In the genomic region with DNA sequence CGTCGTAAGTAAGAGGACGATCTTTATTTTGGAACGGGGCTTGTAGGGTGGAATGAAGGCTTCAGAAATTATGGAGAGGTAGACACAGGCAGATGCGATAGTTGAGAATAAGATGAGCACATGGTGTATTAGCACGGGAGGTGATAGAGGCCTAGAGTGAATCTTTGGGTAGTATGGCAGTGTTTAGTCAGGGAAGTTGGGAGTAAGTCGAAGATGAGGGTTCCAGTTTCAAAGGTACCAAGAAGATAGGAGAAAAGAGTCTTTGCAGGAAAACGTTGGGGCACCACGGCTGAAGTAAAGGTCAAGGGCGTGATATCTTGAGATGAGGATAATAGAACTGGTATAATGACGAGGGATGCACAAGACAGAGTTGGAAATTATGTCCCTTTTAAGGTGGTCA, we compare ENCODE assay signal across 8 cellular contexts. TPM values are rescaled to one million over a fixed set of nuclear protein-coding genes. Genes with fewer than 3 reads are reported as not detected.
DNase-seq lines count a peak whose midpoint lies in the region; ATAC-seq and TF ChIP-seq lines count a peak whose summit lies in the region.

No MANE protein-coding gene starts in this region.

- peak overlapping the region; percentile 68 for H3K9ac ChIP-seq in neural progenitor cell

- H3K36me3 Mint-ChIP-seq in Calu3 (ENCODE audit: insufficient read depth, unreplicated experiment) (peaks cover 27% of the 10 kb centered on the region), neural progenitor cell (peaks cover 9% of the 10 kb centered on the region)

- H3K4me2 ChIP-seq in neural progenitor cell, result peak overlapping the region; percentile 87

- ATAC-seq in GM21717 (IDR thresholded peaks at IDR 0.05; ENCODE audit: unreplicated experiment), result no peak
- ATAC-seq in HG02852 (IDR thresholded peaks at IDR 0.05; ENCODE audit: unreplicated experiment), result no peak
- ATAC-seq in HG02970 (IDR thresholded peaks at IDR 0.05; ENCODE audit: low FRiP score, unreplicated experiment), result no peak

- TF ChIP-seq CTCF in Calu3 (IDR thresholded peaks at IDR 0.05; ENCODE audit: unreplicated experiment) (no peak), NB4 (IDR thresholded peaks at IDR 0.05; ENCODE audit: low read depth, low read length) (no peak), neural progenitor cell (IDR thresholded peaks at IDR 0.05) (no peak)

- H4K20me1 ChIP-seq in neural progenitor cell (ENCODE audit: low read depth), result peaks cover 12% of the 10 kb centered on the region

- no peaks in the 10 kb centered on the region for H3K9me3 ChIP-seq in effector memory CD4-positive, alpha-beta T cell (ENCODE audit: control insufficient read depth, low read length)
- H3K9me3 ChIP-seq in neural progenitor cell (ENCODE audit: low read depth), result no peaks in the 10 kb centered on the region

- peak overlapping the region; percentile 93 for H3K4me3 ChIP-seq in NB4 (ENCODE audit: low read depth, low read length)
- peak overlapping the region; percentile 84 for H3K4me3 ChIP-seq in effector memory CD4-positive, alpha-beta T cell (ENCODE audit: insufficient read depth, low read depth, low read length, poor library complexity, severe bottlenecking)
- H3K4me3 ChIP-seq in neural progenitor cell, result peak overlapping the region; percentile 75

- H3K4me1 Mint-ChIP-seq in Calu3 (ENCODE audit: low read depth, unreplicated experiment) (peaks cover 20% of the 10 kb centered on the region), neural progenitor cell (peaks cover 11% of the 10 kb centered on the region)

- H3F3A ChIP-seq in neural progenitor cell (ENCODE audit: low read depth), result no peaks in the 10 kb centered on the region

- H3K27me3 Mint-ChIP-seq in Calu3 (ENCODE audit: unreplicated experiment) (no peaks in the 10 kb centered on the region), neural progenitor cell (ENCODE audit: insufficient read depth, low read depth) (no peaks in the 10 kb centered on the region)

- H3K9me3 Mint-ChIP-seq in Calu3 (ENCODE audit: low read depth, unreplicated experiment) (no peaks in the 10 kb centered on the region), neural progenitor cell (peaks cover 2% of the 10 kb centered on the region)

- peak overlapping the region; percentile 77 for H3K27ac ChIP-seq in effector memory CD4-positive, alpha-beta T cell (ENCODE audit: insufficient read depth, low read length, poor library complexity, severe bottlenecking)
- H3K27ac ChIP-seq in neural progenitor cell, result no peak overlapping the region

- no TSS peak for BruUV-seq in Calu3 (replicated peaks; lab: Mats Ljungman, UMichigan)

- no peak overlapping the region for H2AFZ ChIP-seq in neural progenitor cell (replicated peaks)

- H3K27ac Mint-ChIP-seq in Calu3 (ENCODE audit: unreplicated experiment) (peak overlapping the region; percentile 96), neural progenitor cell (no peak overlapping the region)

- no peak for TF ChIP-seq POLR2A in NB4 (IDR thresholded peaks at IDR 0.05; ENCODE audit: extremely low read depth, insufficient read length)

- H3K4me3 Mint-ChIP-seq in Calu3 (ENCODE audit: low read depth, unreplicated experiment), result peak overlapping the region; percentile 97
- peak overlapping the region; percentile 99 for H3K4me3 Mint-ChIP-seq in neural progenitor cell

- CTCF ChIA-PET in Calu3 (lab: Charles Lee), result interaction anchor here (0.7 kb wide), 1 partner anchor 16 kb away, joined by 5 read pairs; no protein-coding TSS in a partner anchor

- intact Hi-C loops in Calu3 (cut with micrococcal nuclease; ENCODE audit: unreplicated experiment), result no loop called here

- H3K4me1 ChIP-seq in effector memory CD4-positive, alpha-beta T cell (ENCODE audit: control insufficient read depth, insufficient read depth, low read length, poor library complexity, severe bottlenecking), result peaks cover 21% of the 10 kb centered on the region
- peaks cover 5% of the 10 kb centered on the region for H3K4me1 ChIP-seq in neural progenitor cell

- peaks cover 52% of the 10 kb centered on the region for H3K79me2 ChIP-seq in neural progenitor cell (ENCODE audit: low read depth)

- H3K36me3 ChIP-seq in effector memory CD4-positive, alpha-beta T cell (ENCODE audit: control insufficient read depth, insufficient read depth, low read length), result peaks cover 8% of the 10 kb centered on the region
- H3K36me3 ChIP-seq in neural progenitor cell, result peaks cover 6% of the 10 kb centered on the region

- no peaks in the 10 kb centered on the region for H3K27me3 ChIP-seq in effector memory CD4-positive, alpha-beta T cell (replicated peaks; ENCODE audit: control insufficient read depth, insufficient read depth, low read length, poor library complexity, severe bottlenecking)
- H3K27me3 ChIP-seq in neural progenitor cell, result peaks cover 26% of the 10 kb centered on the region

- DNase-seq in Calu3 (no peak), NB4 (ENCODE audit: low read depth) (peak; percentile 14), neural progenitor cell (ENCODE audit: low spot score) (no peak), NCI-H2107 (lab: John Stamatoyannopoulos, UW) (no peak)
- DNase-seq in effector memory CD4-positive, alpha-beta T cell, result no peak

RNA-seq across cellular contexts. Expression of a gene that starts 0.7 kb away (rescaled TPM):
- total RNA-seq in Calu3 (2022) (32.9 and 49.8 TPM in 2 replicates), neural progenitor cell (ENCODE audit: low replicate concordance) (55.2 and 87.0 TPM in 2 replicates)
